11 cellular contexts compared by ENCODE assay signal in genomic region chr17:64155751-64156544, GRCh38. TPM values are rescaled to one million over a fixed set of nuclear protein-coding genes. Genes with fewer than 3 reads are reported as not detected.
DNase-seq lines count a peak whose midpoint lies in the region; ATAC-seq and TF ChIP-seq lines count a peak whose summit lies in the region.
"Had no signal": no experiment of that assay in that cellular context is flagged by ENCODE, and none has a peak within 500 bp of the region (broad histone marks: within the 10 kb centered on the region; RNA-seq: fewer than 3 reads in every experiment).

No MANE protein-coding gene starts in this region.

- intact Hi-C loops in activated CD4-positive, alpha-beta T cell treated with anti-CD3 and anti-CD28 coated beads for 36 hours (cut with DNase I, micrococcal nuclease), result no loop called here
- intact Hi-C loops in transverse colon (cut with DNase I; ENCODE audit: low total_unique reads), result no loop called here

- H3K9me3 Mint-ChIP-seq in activated CD4-positive, alpha-beta T cell treated with anti-CD3 and anti-CD28 coated beads for 36 hours (ENCODE audit: low read depth), result no peaks in the 10 kb centered on the region
- no peaks in the 10 kb centered on the region for H3K9me3 Mint-ChIP-seq in glutamatergic neuron (ENCODE audit: unreplicated experiment)

- H3K36me3 ChIP-seq in fibroblast of lung (ENCODE audit: control insufficient read depth, insufficient read depth, low read length), result no peaks in the 10 kb centered on the region
- H3K36me3 ChIP-seq in transverse colon, result peaks cover 0 to 9% (median 0%) of the 10 kb centered on the region in 4 donors
- 0 out of 2 replicates have a peak, but pooled peaks cover 7% of the 10 kb centered on the region for H3K36me3 ChIP-seq in BE2C

- no peak for DNase-seq in activated CD4-positive, alpha-beta T cell treated with anti-CD3 and anti-CD28 coated beads for 36 hours
- no peak for DNase-seq in activated CD4-positive, alpha-beta T cell treated with anti-CD3 and anti-CD28 coated beads, Interleukin-2, amount 50 U/mL, for 1 hour
- peak; percentile 45 to 48 for DNase-seq in fibroblast of lung (ENCODE audit: low read depth in 2 of 2)
- peak; percentile 76 for DNase-seq in middle frontal gyrus (ENCODE audit: extremely low spot score, low spot score)
- peak; percentile 27 for DNase-seq in transverse colon
- DNase-seq in BE2C, result no peak
- DNase-seq in glutamatergic neuron, result no peak
- DNase-seq: NCI-H2171 had no signal

- peaks cover 11% of the 10 kb centered on the region for H3K36me3 Mint-ChIP-seq in activated CD4-positive, alpha-beta T cell treated with anti-CD3 and anti-CD28 coated beads for 36 hours (ENCODE audit: low read depth)
- no peaks in the 10 kb centered on the region for H3K36me3 Mint-ChIP-seq in glutamatergic neuron (ENCODE audit: unreplicated experiment)

- no peak overlapping the region for H3K4me3 Mint-ChIP-seq in activated CD4-positive, alpha-beta T cell treated with anti-CD3 and anti-CD28 coated beads for 36 hours
- no peak overlapping the region for H3K4me3 Mint-ChIP-seq in glutamatergic neuron (ENCODE audit: unreplicated experiment)

- H3K4me3 ChIP-seq in fibroblast of lung (replicated peaks in 1 of 4; ENCODE audit: control extremely low read depth in 1 of 4, insufficient read depth in 1 of 4, low read depth in 3 of 4, low read length in 4 of 4) (no peak overlapping the region), transverse colon (no peak overlapping the region), BE2C (ENCODE audit: low read depth, low read length) (no peak overlapping the region)
- H3K4me3 ChIP-seq: A549 had no signal

- no peaks in the 10 kb centered on the region for H3K9me3 ChIP-seq in fibroblast of lung (ENCODE audit: control insufficient read depth, insufficient read depth, low read depth, low read length)
- no peaks in the 10 kb centered on the region for H3K9me3 ChIP-seq in transverse colon
- no peaks in the 10 kb centered on the region for H3K9me3 ChIP-seq in BE2C
- H3K9me3 ChIP-seq: A549 had no signal

- no peak overlapping the region for H3K27ac ChIP-seq in fibroblast of lung (ENCODE audit: insufficient read depth, low read length)
- H3K27ac ChIP-seq in transverse colon, result peak overlapping the region; percentile 33 to 54 (median 47)
- H3K27ac ChIP-seq: A549 had no signal

- H3K4me2 ChIP-seq in fibroblast of lung (ENCODE audit: extremely low read depth, insufficient read depth, low read length), result no peak overlapping the region
- H3K4me2 ChIP-seq: A549 had no signal

- no peak for TF ChIP-seq CTCF in fibroblast of lung (conservative IDR thresholded peaks at IDR 0.05 in 1 of 2, IDR thresholded peaks at IDR 0.05 in 1 of 2; ENCODE audit: low read depth in 1 of 2, low read length in 2 of 2)
- no peak for TF ChIP-seq CTCF in transverse colon (IDR thresholded peaks at IDR 0.05)
- TF ChIP-seq CTCF in BE2C (IDR thresholded peaks at IDR 0.05; ENCODE audit: low read depth, low read length), result no peak
- no peak for TF ChIP-seq CTCF in glutamatergic neuron (IDR thresholded peaks at IDR 0.05; ENCODE audit: partially characterized antibody, unreplicated experiment)

- H3K27me3 ChIP-seq in fibroblast of lung (ENCODE audit: control insufficient read depth, insufficient read depth, low read length), result no peaks in the 10 kb centered on the region
- no peaks in the 10 kb centered on the region for H3K27me3 ChIP-seq in transverse colon
- H3K27me3 ChIP-seq in BE2C, result no peaks in the 10 kb centered on the region

- H3K79me2 ChIP-seq in fibroblast of lung (ENCODE audit: control insufficient read depth, insufficient read depth, low read length), result no peaks in the 10 kb centered on the region

- 70% methylated on average over 9 of the region's 11 CpGs; no CpG with 5 or more reads in 1 of the 2 donors for WGBS in transverse colon (ENCODE audit: low coverage in 1 of 2), 2 donors

- POLR2A ChIA-PET in activated CD4-positive, alpha-beta T cell treated with anti-CD3 and anti-CD28 coated beads for 36 hours (lab: Charles Lee), result no interaction called here

- H3K4me1 ChIP-seq in fibroblast of lung (ENCODE audit: control insufficient read depth, extremely low read depth, insufficient read depth, low read length) (peaks cover 2% of the 10 kb centered on the region), transverse colon (peaks cover 7 to 20% (median 11%) of the 10 kb centered on the region in 4 donors), BE2C (peaks cover 19% of the 10 kb centered on the region)
- H3K4me1 ChIP-seq: A549 had no signal

- CTCF ChIA-PET in activated CD4-positive, alpha-beta T cell treated with anti-CD3 and anti-CD28 coated beads for 36 hours (lab: Charles Lee), result interaction anchor here (1.0 kb wide), 1 partner anchor 10 kb away, joined by 3 read pairs; no protein-coding TSS in a partner anchor

- no peaks in the 10 kb centered on the region for H3K27me3 Mint-ChIP-seq in activated CD4-positive, alpha-beta T cell treated with anti-CD3 and anti-CD28 coated beads for 36 hours
- H3K27me3 Mint-ChIP-seq in glutamatergic neuron (ENCODE audit: unreplicated experiment), result peaks cover 2% of the 10 kb centered on the region

- no peak for TF ChIP-seq EP300 in transverse colon (IDR thresholded peaks at IDR 0.05; ENCODE audit: low read depth)

- TF ChIP-seq POLR2A in transverse colon (IDR thresholded peaks at IDR 0.05), result no peak

- peak overlapping the region; percentile 14 for H3K27ac Mint-ChIP-seq in activated CD4-positive, alpha-beta T cell treated with anti-CD3 and anti-CD28 coated beads for 36 hours
- H3K27ac Mint-ChIP-seq in glutamatergic neuron (ENCODE audit: unreplicated experiment), result no peak overlapping the region

- H3K9ac ChIP-seq in fibroblast of lung (ENCODE audit: insufficient read depth, low read length), result no peak overlapping the region

- no peaks in the 10 kb centered on the region for H4K20me1 ChIP-seq in fibroblast of lung (ENCODE audit: control insufficient read depth, extremely low read depth, insufficient read depth, low read length)

- H3K4me1 Mint-ChIP-seq in activated CD4-positive, alpha-beta T cell treated with anti-CD3 and anti-CD28 coated beads for 36 hours, result peaks cover 5% of the 10 kb centered on the region
- peaks cover 39% of the 10 kb centered on the region for H3K4me1 Mint-ChIP-seq in glutamatergic neuron (ENCODE audit: low read depth, unreplicated experiment)

- no peak overlapping the region for H2AFZ ChIP-seq in fibroblast of lung (ENCODE audit: low read length)

- no peak for ATAC-seq in activated CD4-positive, alpha-beta T cell treated with anti-CD3 and anti-CD28 coated beads for 36 hours
- no peak for ATAC-seq in HG03521 (IDR thresholded peaks at IDR 0.05; ENCODE audit: unreplicated experiment)
- ATAC-seq: activated CD4-positive, CD25-positive, alpha-beta regulatory T cell treated with anti-CD3 and anti-CD28 coated beads, Interleukin-2, amount 50 U/mL, for 24 hours had no signal

- in situ Hi-C loops in transverse colon (cut with MboI; ENCODE audit: low pct_ligation_motif_present in 1 of 4, low pct_unique_long_range_greater_than_20kb in 1 of 4, low sequenced_read_pairs in 3 of 4), result loop anchor here in 3 of 4 donors (10.0 to 25.0 kb wide), 3 partner anchors 106 to 131 kb away; partner anchors contain the start of gene TEX2 (in 1 of the 3)

RNA-seq across cellular contexts. Expression of gene ERN1, which starts 26.0 kb away (rescaled TPM):
- 10 to 100 TPM; 23.7 to 26.8 TPM for total RNA-seq in activated CD4-positive, alpha-beta T cell treated with anti-CD3 and anti-CD28 coated beads for 36 hours
- total RNA-seq in fibroblast of lung, result 11.7 and 13.9 TPM in 2 replicates
- polyA plus RNA-seq in fibroblast of lung, result 3.3 and 3.4 TPM in 2 replicates
- polyA plus RNA-seq in fibroblast of lung (2012), result 2.1 and 2.2 TPM in 2 replicates
- 3.9 and 4.4 TPM in 2 replicates for polyA minus RNA-seq in fibroblast of lung (ENCODE audit: low replicate concordance)
- 10 to 100 TPM in 3 of 4 donors, 1 to 10 TPM in 1; 7.8 to 29.2 (median 12.8) TPM for total RNA-seq in transverse colon
- 8.9 TPM for polyA plus RNA-seq in BE2C (2012; ENCODE audit: insufficient read depth, insufficient read length, low read depth)
- total RNA-seq in glutamatergic neuron (ENCODE audit: unreplicated experiment), result 6.9 TPM

Comparison
In these comparisons a context has a peak if more than half of its experiments do, and no peak if none do; other contexts are left out.
1. DNase-seq: peak in fibroblast of lung (2 of 2), middle frontal gyrus (single experiment) and transverse colon (single experiment); none in activated CD4-positive, alpha-beta T cell treated with anti-CD3 and anti-CD28 coated beads for 36 hours (single experiment), activated CD4-positive, alpha-beta T cell treated with anti-CD3 and anti-CD28 coated beads, Interleukin-2, amount 50 U/mL, for 1 hour (single experiment), BE2C (single experiment) and glutamatergic neuron (single experiment).